In the genomic region with DNA sequence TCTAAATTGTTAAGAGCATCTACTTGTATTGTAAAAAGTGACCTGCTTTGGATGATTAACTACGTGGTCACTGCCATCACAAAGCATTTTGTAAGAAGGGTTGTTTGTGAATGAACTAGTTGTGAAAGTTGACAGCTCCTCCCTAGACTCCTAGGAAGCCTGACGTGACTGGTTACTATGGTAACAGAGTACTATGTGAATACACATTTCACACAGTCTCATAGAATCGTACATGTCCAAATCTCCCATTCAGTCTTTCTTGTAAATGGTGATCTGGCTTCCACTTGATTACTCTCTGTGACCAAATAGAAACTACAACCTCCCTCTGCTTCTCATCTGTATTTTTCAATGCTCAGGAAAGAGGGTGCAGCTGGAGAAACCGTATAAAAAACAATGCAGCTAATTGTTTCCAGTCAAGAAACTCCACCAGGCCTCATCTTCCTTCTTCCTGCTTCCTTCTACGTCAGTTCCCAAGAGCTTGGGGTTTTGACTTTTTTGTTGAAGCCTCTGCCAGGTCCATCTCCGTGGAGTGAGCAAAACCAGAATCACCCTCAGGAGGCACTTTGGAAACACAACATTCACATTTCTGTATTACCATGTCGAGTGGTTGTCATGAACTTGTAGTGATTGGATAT, we compare ENCODE assay signal across 13 cellular contexts.
DNase-seq lines count a peak whose midpoint lies in the region; ATAC-seq and TF ChIP-seq lines count a peak whose summit lies in the region.
"Had no signal": no experiment of that assay in that cellular context is flagged by ENCODE, and none has a peak within 500 bp of the region (broad histone marks: within the 10 kb centered on the region; RNA-seq: fewer than 3 reads in every experiment).

No MANE protein-coding gene starts in this region.

- in situ Hi-C loops in GM13976 (cut with MboI; ENCODE audit: low sequenced_read_pairs, unreplicated experiment) (no loop called here), ACHN (cut with HindIII; ENCODE audit: low pct_ligation_motif_present, low pct_unique_long_range_greater_than_20kb, low sequenced_read_pairs) (no loop called here)

- peak overlapping the region; percentile 90 for H3K27ac Mint-ChIP-seq in neural progenitor cell
- H3K27ac Mint-ChIP-seq: dendritic cell treated with granulocyte-macrophage colony-stimulating factor and Interleukin-4, amounts not matched to agents 40 ng/mL and 50 ng/mL, for 4 days; GM23338; WTC11 had no signal

- peaks cover 30% of the 10 kb centered on the region for H3K4me1 Mint-ChIP-seq in neural progenitor cell

- no peak overlapping the region for H2AFZ ChIP-seq in neural progenitor cell (replicated peaks)
- H2AFZ ChIP-seq: GM23338, parathyroid adenoma had no signal

- H3K4me3 ChIP-seq in neural progenitor cell = no peak overlapping the region
- H3K4me3 ChIP-seq: GM23338, Peyer's patch had no signal

- H3K36me3 ChIP-seq in neural progenitor cell = no peaks in the 10 kb centered on the region
- H3K36me3 ChIP-seq: Peyer's patch had no signal

- no peak for ATAC-seq in GM21381 (IDR thresholded peaks at IDR 0.05; ENCODE audit: unreplicated experiment)
- ATAC-seq: GM23338, WTC11 had no signal

- no peak overlapping the region for H3K4me2 ChIP-seq in neural progenitor cell
- H3K4me2 ChIP-seq: GM23338 had no signal

- no peaks in the 10 kb centered on the region for H3F3A ChIP-seq in neural progenitor cell (ENCODE audit: low read depth)

- no peak overlapping the region for H3K9ac ChIP-seq in neural progenitor cell
- H3K9ac ChIP-seq: parathyroid adenoma had no signal

- H3K4me1 ChIP-seq in neural progenitor cell = peaks cover 13% of the 10 kb centered on the region
- H3K4me1 ChIP-seq: parathyroid adenoma, Peyer's patch had no signal

- H3K9me3 Mint-ChIP-seq in neural progenitor cell = no peaks in the 10 kb centered on the region
- H3K9me3 Mint-ChIP-seq: dendritic cell treated with granulocyte-macrophage colony-stimulating factor and Interleukin-4, amounts not matched to agents 40 ng/mL and 50 ng/mL, for 4 days; GM23338; WTC11 had no signal

- TF ChIP-seq CTCF in neural progenitor cell (IDR thresholded peaks at IDR 0.05) (no peak), GM13976 (IDR thresholded peaks at IDR 0.05; ENCODE audit: borderline replicate concordance, control extremely low read depth, extremely low read depth, insufficient read depth, missing control alignments) (no peak)

- no peaks in the 10 kb centered on the region for H3K27me3 Mint-ChIP-seq in neural progenitor cell (ENCODE audit: insufficient read depth, low read depth)
- H3K27me3 Mint-ChIP-seq: dendritic cell treated with granulocyte-macrophage colony-stimulating factor and Interleukin-4, amounts not matched to agents 40 ng/mL and 50 ng/mL, for 4 days had no signal

- H3K36me3 Mint-ChIP-seq in neural progenitor cell = no peaks in the 10 kb centered on the region
- H3K36me3 Mint-ChIP-seq: WTC11 had no signal

- H3K27ac ChIP-seq in epithelial cell of prostate (peak overlapping the region; percentile 31), neural progenitor cell (no peak overlapping the region)
- H3K27ac ChIP-seq: parathyroid adenoma, Peyer's patch had no signal

- H3K9me3 ChIP-seq in neural progenitor cell (ENCODE audit: low read depth) = no peaks in the 10 kb centered on the region
- H3K9me3 ChIP-seq: Peyer's patch had no signal

- H3K4me3 Mint-ChIP-seq in neural progenitor cell = peak overlapping the region; percentile 63
- H3K4me3 Mint-ChIP-seq: dendritic cell treated with granulocyte-macrophage colony-stimulating factor and Interleukin-4, amounts not matched to agents 40 ng/mL and 50 ng/mL, for 4 days; GM23338; WTC11 had no signal

- no peaks in the 10 kb centered on the region for H4K20me1 ChIP-seq in neural progenitor cell (ENCODE audit: low read depth)

- no peaks in the 10 kb centered on the region for H3K27me3 ChIP-seq in neural progenitor cell
- H3K27me3 ChIP-seq: Peyer's patch had no signal

- DNase-seq in EL (peak; percentile 9), NCI-H226 (peak; percentile 70), epithelial cell of prostate (ENCODE audit: low read depth, low spot score) (peak; percentile 52), neural progenitor cell (ENCODE audit: low spot score) (peak; percentile 29), GM13976 (ENCODE audit: low spot score) (no peak), ACHN (no peak)
- DNase-seq in effector CD4-positive, alpha-beta T cell = no peak
- DNase-seq: Peyer's patch had no signal

- no peaks in the 10 kb centered on the region for H3K79me2 ChIP-seq in neural progenitor cell (ENCODE audit: low read depth)
- H3K79me2 ChIP-seq: parathyroid adenoma had no signal

Comparison
In these comparisons a context has a peak if more than half of its experiments do, and no peak if none do; other contexts are left out.
1. DNase-seq: peak in EL (single experiment), NCI-H226 (single experiment), epithelial cell of prostate (single experiment) and neural progenitor cell (single experiment); none in effector CD4-positive, alpha-beta T cell (single experiment), GM13976 (single experiment) and ACHN (single experiment).